21 cellular contexts compared by ENCODE assay signal in genomic region chr13:72567566-72567965, GRCh38.
DNase-seq lines count a peak whose midpoint lies in the region; ATAC-seq and TF ChIP-seq lines count a peak whose summit lies in the region.
"Had no signal": no experiment of that assay in that cellular context is flagged by ENCODE, and none has a peak within 500 bp of the region (broad histone marks: within the 10 kb centered on the region; RNA-seq: fewer than 3 reads in every experiment).

No MANE protein-coding gene starts in this region.

- 76 to 90% methylated on average over 2 to 5 of the region's 5 CpGs for WGBS in endodermal cell (ENCODE audit: insufficient coverage in 1 of 2, insufficient read length in 1 of 2), 2 experiments

- no peak for ATAC-seq in GM19023 (IDR thresholded peaks at IDR 0.05; ENCODE audit: unreplicated experiment)
- ATAC-seq: CD8-positive, alpha-beta T cell; GM12878 had no signal

- H3K36me3 Mint-ChIP-seq in endodermal cell (ENCODE audit: low read depth) (no peaks in the 10 kb centered on the region), nephron (ENCODE audit: low read depth) (no peaks in the 10 kb centered on the region)
- no peaks in the 10 kb centered on the region for H3K36me3 Mint-ChIP-seq in activated naive CD8-positive, alpha-beta T cell treated with anti-CD3 and anti-CD28 coated beads for 36 hours
- H3K36me3 Mint-ChIP-seq: CD8-positive, alpha-beta T cell; IgD-negative memory B cell had no signal

- TF ChIP-seq CTCF in BE2C (IDR thresholded peaks at IDR 0.05; ENCODE audit: low read depth, low read length) (peak; percentile 21; the same call in 1 of the 2 replicates), OCI-LY3 (IDR thresholded peaks at IDR 0.05; ENCODE audit: low read depth, low read length) (peak; percentile 15; the same call in 1 of the 2 replicates), endodermal cell (conservative IDR thresholded peaks at IDR 0.05) (peak; percentile 61), nephron (IDR thresholded peaks at IDR 0.05; ENCODE audit: unreplicated experiment in 3 of 3) (no peak)

- H3K4me2 ChIP-seq in OCI-LY3 (ENCODE audit: low read length): no peak overlapping the region
- H3K4me2 ChIP-seq: BLaER1 treated with 17β-estradiol and CSF1 and Interleukin-3, amounts not matched to agents 10 nM and 100 nM had no signal

- H3K27ac Mint-ChIP-seq in endodermal cell: no peak overlapping the region
- H3K27ac Mint-ChIP-seq in nephron: peak overlapping the region; percentile 25 to 97 (median 88)
- no peak overlapping the region for H3K27ac Mint-ChIP-seq in activated naive CD8-positive, alpha-beta T cell treated with anti-CD3 and anti-CD28 coated beads for 36 hours
- H3K27ac Mint-ChIP-seq: CD8-positive, alpha-beta T cell; IgD-negative memory B cell had no signal

- H3K9me3 ChIP-seq in BE2C: no peaks in the 10 kb centered on the region
- H3K9me3 ChIP-seq in OCI-LY3 (ENCODE audit: insufficient read depth, low read length): no peaks in the 10 kb centered on the region
- H3K9me3 ChIP-seq in endodermal cell (ENCODE audit: control insufficient read depth, low read length): no peaks in the 10 kb centered on the region
- H3K9me3 ChIP-seq: BLaER1 treated with 17β-estradiol and CSF1 and Interleukin-3, amounts not matched to agents 10 nM and 100 nM had no signal

- no peaks in the 10 kb centered on the region for H4K20me1 ChIP-seq in OCI-LY3 (ENCODE audit: insufficient read depth, low read length)
- H4K20me1 ChIP-seq: BLaER1 treated with 17β-estradiol and CSF1 and Interleukin-3, amounts not matched to agents 10 nM and 100 nM had no signal

- H3K4me1 Mint-ChIP-seq in endodermal cell: no peaks in the 10 kb centered on the region
- H3K4me1 Mint-ChIP-seq in nephron: peaks cover 45% of the 10 kb centered on the region
- H3K4me1 Mint-ChIP-seq in activated naive CD8-positive, alpha-beta T cell treated with anti-CD3 and anti-CD28 coated beads for 36 hours: no peaks in the 10 kb centered on the region
- H3K4me1 Mint-ChIP-seq: IgD-negative memory B cell had no signal

- H3K4me1 ChIP-seq in BE2C: 0 out of 2 replicates have a peak, but pooled peaks cover 3% of the 10 kb centered on the region
- H3K4me1 ChIP-seq in OCI-LY3 (ENCODE audit: low read length): no peaks in the 10 kb centered on the region
- H3K4me1 ChIP-seq in endodermal cell (ENCODE audit: control insufficient read depth, insufficient read depth, low read length): no peaks in the 10 kb centered on the region

- H3K9me3 Mint-ChIP-seq in endodermal cell (no peaks in the 10 kb centered on the region), nephron (no peaks in the 10 kb centered on the region)
- H3K9me3 Mint-ChIP-seq in activated naive CD8-positive, alpha-beta T cell treated with anti-CD3 and anti-CD28 coated beads for 36 hours: no peaks in the 10 kb centered on the region
- H3K9me3 Mint-ChIP-seq: CD8-positive, alpha-beta T cell had no signal

- H3K79me2 ChIP-seq in OCI-LY3 (ENCODE audit: low read length): no peaks in the 10 kb centered on the region

- H3K9ac ChIP-seq in OCI-LY3 (ENCODE audit: low read length): no peak overlapping the region
- no peak overlapping the region for H3K9ac ChIP-seq in endodermal cell (ENCODE audit: extremely low read depth, low read length, poor library complexity, severe bottlenecking)
- H3K9ac ChIP-seq: BLaER1 treated with 17β-estradiol and CSF1 and Interleukin-3, amounts not matched to agents 10 nM and 100 nM had no signal

- H2AFZ ChIP-seq in OCI-LY3 (ENCODE audit: low read depth, low read length): no peak overlapping the region

- H3K4me3 ChIP-seq in BE2C (ENCODE audit: low read depth, low read length) (no peak overlapping the region), OCI-LY3 (ENCODE audit: low read length) (no peak overlapping the region), endodermal cell (ENCODE audit: low read length) (no peak overlapping the region)
- H3K4me3 ChIP-seq: BLaER1 treated with 17β-estradiol and CSF1 and Interleukin-3, amounts not matched to agents 10 nM and 100 nM; GM12878 had no signal

- no peaks in the 10 kb centered on the region for H3K36me3 ChIP-seq in BE2C
- H3K36me3 ChIP-seq in OCI-LY3 (replicated peaks; ENCODE audit: low read depth, low read length): no peaks in the 10 kb centered on the region
- no peaks in the 10 kb centered on the region for H3K36me3 ChIP-seq in endodermal cell (ENCODE audit: control insufficient read depth, insufficient read depth, low read length)
- H3K36me3 ChIP-seq: BLaER1 treated with 17β-estradiol and CSF1 and Interleukin-3, amounts not matched to agents 10 nM and 100 nM had no signal

- H3K27me3 Mint-ChIP-seq in endodermal cell (ENCODE audit: insufficient read depth) (no peaks in the 10 kb centered on the region), nephron (ENCODE audit: low read depth) (no peaks in the 10 kb centered on the region)
- peaks cover 5% of the 10 kb centered on the region for H3K27me3 Mint-ChIP-seq in activated naive CD8-positive, alpha-beta T cell treated with anti-CD3 and anti-CD28 coated beads for 36 hours
- H3K27me3 Mint-ChIP-seq: IgD-negative memory B cell had no signal

- H3K27me3 ChIP-seq in BE2C (no peaks in the 10 kb centered on the region), OCI-LY3 (ENCODE audit: low read depth, low read length) (no peaks in the 10 kb centered on the region), endodermal cell (ENCODE audit: control insufficient read depth, insufficient read depth, low read length, poor library complexity, severe bottlenecking) (no peaks in the 10 kb centered on the region)
- H3K27me3 ChIP-seq: BLaER1 treated with 17β-estradiol and CSF1 and Interleukin-3, amounts not matched to agents 10 nM and 100 nM had no signal

- H3K27ac ChIP-seq in OCI-LY3 (ENCODE audit: low read length) (no peak overlapping the region), endodermal cell (ENCODE audit: low read depth, low read length) (no peak overlapping the region)
- H3K27ac ChIP-seq: BLaER1 treated with 17β-estradiol and CSF1 and Interleukin-3, amounts not matched to agents 10 nM and 100 nM had no signal

- H3K4me3 Mint-ChIP-seq in endodermal cell: no peak overlapping the region
- no peak overlapping the region for H3K4me3 Mint-ChIP-seq in nephron
- no peak overlapping the region for H3K4me3 Mint-ChIP-seq in activated naive CD8-positive, alpha-beta T cell treated with anti-CD3 and anti-CD28 coated beads for 36 hours
- H3K4me3 Mint-ChIP-seq: CD8-positive, alpha-beta T cell; IgD-negative memory B cell had no signal

- no peak for DNase-seq in BE2C
- peak; percentile 54 for DNase-seq in endodermal cell
- no peak for DNase-seq in SHP77 (lab: John Stamatoyannopoulos, UW)
- no peak for DNase-seq in activated naive CD8-positive, alpha-beta T cell treated with anti-CD3 and anti-CD28 coated beads for 36 hours
- DNase-seq: CD8-positive, alpha-beta T cell; DMS53; EL; Karpas-422; NCI-H1048; NCI-H1436; NCI-H1930; NCI-H446 treated with DMSO at 0.1 percent for 48 hours; NCI-H69; NK-92 treated with Interleukin-12 subunit alpha and Interleukin-12 subunit beta, amount 100 ng/mL, for 24 hours; RPMI8226 had no signal

Comparison
In these comparisons a context has a peak if more than half of its experiments do, and no peak if none do; other contexts are left out.
1. CTCF ChIP-seq: peak in BE2C (single experiment), OCI-LY3 (single experiment) and endodermal cell (single experiment); none in nephron (0 of 3).
2. H3K27ac Mint-ChIP-seq: peak in nephron (3 of 3); none in endodermal cell (single experiment) and activated naive CD8-positive, alpha-beta T cell treated with anti-CD3 and anti-CD28 coated beads for 36 hours (single experiment).